In genomic region chr1:9069324-9070100, GRCh38 we compare ENCODE assay signal across 8 cellular contexts. TPM values are rescaled to one million over a fixed set of nuclear protein-coding genes. Genes with fewer than 3 reads are reported as not detected.
DNase-seq lines count a peak whose midpoint lies in the region; ATAC-seq, FAIRE-seq and TF ChIP-seq lines count a peak whose summit lies in the region.

Gene SLC2A5 (minus strand): TSS chr1:9069635. CDS start chr1:9069536, 99 bp downstream.

- 75 to 80% methylated on average over 4 to 8 of the region's 8 CpGs for WGBS in endodermal cell (ENCODE audit: insufficient coverage in 1 of 2, insufficient read length in 1 of 2), 2 experiments
- WGBS in prostate gland: 16% methylated on average over 8 of the region's 8 CpGs

- H3K27ac Mint-ChIP-seq in endodermal cell (no peak within 1 kb of the TSS), Calu3 (ENCODE audit: unreplicated experiment) (no peak within 1 kb of the TSS)

- no peak for TF ChIP-seq CTCF in endodermal cell (conservative IDR thresholded peaks at IDR 0.05)
- TF ChIP-seq CTCF in prostate gland (IDR thresholded peaks at IDR 0.05): no peak
- TF ChIP-seq CTCF in Calu3 (IDR thresholded peaks at IDR 0.05; ENCODE audit: unreplicated experiment): no peak

- H3K36me3 Mint-ChIP-seq in endodermal cell (ENCODE audit: low read depth) (no peaks in the 10 kb centered on the region), Calu3 (ENCODE audit: insufficient read depth, unreplicated experiment) (no peaks in the 10 kb centered on the region)

- DNase-seq in NCI-H1092 (lab: John Stamatoyannopoulos, UW) (peak; percentile 58), endodermal cell (no peak), prostate gland (ENCODE audit: low spot score) (peak; percentile 33), RCC 7860 (ENCODE audit: low spot score) (no peak), Calu3 (no peak)
- DNase-seq in activated naive CD4-positive, alpha-beta T cell treated with Interleukin-2 at 50 U/mL for 16 hours: no peak

- H3K4me1 ChIP-seq in endodermal cell (ENCODE audit: control insufficient read depth, insufficient read depth, low read length): no peaks in the 10 kb centered on the region
- peaks cover 3% of the 10 kb centered on the region for H3K4me1 ChIP-seq in prostate gland (replicated peaks)

- CTCF ChIA-PET in Calu3 (lab: Charles Lee): interaction anchor here (0.7 kb wide), 2 partner anchors 133 to 770 kb away, joined by 3 read pairs; no protein-coding TSS in a partner anchor

- peak within 1 kb of the TSS; percentile 58 for H3K27ac ChIP-seq in endodermal cell (ENCODE audit: low read depth, low read length)
- peak within 1 kb of the TSS; percentile 73 to 84 for H3K27ac ChIP-seq in prostate gland

- H3K27me3 Mint-ChIP-seq in endodermal cell (ENCODE audit: insufficient read depth) (no peaks in the 10 kb centered on the region), Calu3 (ENCODE audit: unreplicated experiment) (no peaks in the 10 kb centered on the region)

- intact Hi-C loops in prostate gland (cut with DNase I) (no loop called here), Calu3 (cut with micrococcal nuclease; ENCODE audit: unreplicated experiment) (no loop called here)

- H3K4me1 Mint-ChIP-seq in endodermal cell: peaks cover 12% of the 10 kb centered on the region
- H3K4me1 Mint-ChIP-seq in Calu3 (ENCODE audit: low read depth, unreplicated experiment): no peaks in the 10 kb centered on the region

- H3K9me3 Mint-ChIP-seq in endodermal cell (no peaks in the 10 kb centered on the region), Calu3 (ENCODE audit: low read depth, unreplicated experiment) (no peaks in the 10 kb centered on the region)

- no peak within 1 kb of the TSS for H3K4me3 Mint-ChIP-seq in endodermal cell
- H3K4me3 Mint-ChIP-seq in Calu3 (ENCODE audit: low read depth, unreplicated experiment): no peak within 1 kb of the TSS

- H3K27me3 ChIP-seq in endodermal cell (ENCODE audit: control insufficient read depth, insufficient read depth, low read length, poor library complexity, severe bottlenecking) (no peaks in the 10 kb centered on the region), prostate gland (replicated peaks; ENCODE audit: insufficient read depth) (no peaks in the 10 kb centered on the region)

- no peak for TF ChIP-seq POLR2A in prostate gland (IDR thresholded peaks at IDR 0.05)

- no peaks in the 10 kb centered on the region for H3K9me3 ChIP-seq in endodermal cell (ENCODE audit: control insufficient read depth, low read length)
- no peaks in the 10 kb centered on the region for H3K9me3 ChIP-seq in prostate gland

- no peak within 1 kb of the TSS for H3K9ac ChIP-seq in endodermal cell (ENCODE audit: extremely low read depth, low read length, poor library complexity, severe bottlenecking)

- ATAC-seq in GM18861 (IDR thresholded peaks at IDR 0.05; ENCODE audit: unreplicated experiment) (peak; percentile 81), HG02588 (IDR thresholded peaks at IDR 0.05; ENCODE audit: unreplicated experiment) (peak; percentile 92)

- no peaks in the 10 kb centered on the region for H3K36me3 ChIP-seq in endodermal cell (ENCODE audit: control insufficient read depth, insufficient read depth, low read length)
- no peaks in the 10 kb centered on the region for H3K36me3 ChIP-seq in prostate gland

- no peak for FAIRE-seq in RCC 7860 (lab: Jason Lieb, UNC)

- H3K4me3 ChIP-seq in endodermal cell (ENCODE audit: low read length): no peak within 1 kb of the TSS
- H3K4me3 ChIP-seq in prostate gland: peak within 1 kb of the TSS in 1 of 2 donors; percentile 26

- no TSS peak for BruUV-seq in Calu3 (replicated peaks; lab: Mats Ljungman, UMichigan)

RNA-seq across cellular contexts. Expression of gene SLC2A5, which starts in this region (rescaled TPM):
- total RNA-seq in endodermal cell (not detected), prostate gland (10 to 100 TPM; 25.4 to 55.0 TPM), Calu3 (2022) (0.33 TPM in 1 of 2 replicates, not detected in the other)
- not detected for polyA plus RNA-seq in endodermal cell (2013, experiment 1 of 2)
- not detected for polyA plus RNA-seq in endodermal cell (2013, experiment 2 of 2)

Comparison
In these comparisons a context has a peak if more than half of its experiments do, and no peak if none do; other contexts are left out.
1. RNA of gene SLC2A5 (total RNA-seq): 25.4 to 55.0 TPM in prostate gland; 0.33 TPM in Calu3 and not detected in endodermal cell; every median in the first group is over 10 times any median in the second.
2. DNase-seq: peak in NCI-H1092 (single experiment) and prostate gland (single experiment); none in endodermal cell (single experiment), RCC 7860 (single experiment), activated naive CD4-positive, alpha-beta T cell treated with Interleukin-2 at 50 U/mL for 16 hours (single experiment) and Calu3 (single experiment).